In the genomic region with DNA sequence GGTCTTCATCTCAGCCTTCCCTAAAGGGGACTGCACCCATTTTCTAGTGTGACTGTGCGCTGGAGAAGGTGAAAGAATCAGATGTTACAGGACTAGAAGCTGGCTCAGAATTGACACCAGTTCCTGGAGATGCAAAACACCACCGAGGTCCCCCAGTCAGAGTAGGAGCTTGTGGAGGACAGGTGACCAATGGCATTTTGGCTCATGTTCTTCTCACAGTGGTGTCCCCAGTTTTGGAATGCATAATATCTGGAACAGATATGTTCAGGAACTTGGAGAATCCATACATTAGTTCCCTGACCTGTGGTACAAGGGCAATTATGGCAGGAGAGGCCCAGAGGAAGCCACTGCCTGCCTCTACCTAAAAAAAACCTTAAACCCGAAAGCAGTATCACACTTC, we compare ENCODE assay signal across 28 cellular contexts.
"Had no signal": no experiment of that assay in that cellular context is flagged by ENCODE, and none has a peak within 500 bp of the region (broad histone marks: within the 10 kb centered on the region; RNA-seq: fewer than 3 reads in every experiment).

No MANE protein-coding gene starts in this region.

- H3K4me1 ChIP-seq: colonic mucosa had no signal

- H3K4me1 Mint-ChIP-seq: activated B cell treated with CpG ODN at 0.5 μM for 24 hours; activated T-helper 17 cell treated with anti-CD3 and anti-CD28 coated beads, Interleukin-2, amount 50 U/mL, for 72 hours; T-helper 17 cell had no signal

- H3K4me3 Mint-ChIP-seq: activated B cell treated with CpG ODN at 0.5 μM for 24 hours; activated CD8-positive, alpha-beta T cell treated with anti-CD3 and anti-CD28 coated beads for 36 hours; activated naive CD8-positive, alpha-beta T cell; activated T-cell treated with anti-CD3 and anti-CD28 coated beads, Interleukin-2, amount 50 U/mL, for 4 hours; activated T-helper 17 cell treated with anti-CD3 and anti-CD28 coated beads, Interleukin-2, amount 50 U/mL, for 72 hours; dendritic cell treated with granulocyte-macrophage colony-stimulating factor and Interleukin-4, amounts not matched to agents 40 ng/mL and 50 ng/mL, for 4 days; endodermal cell; T-helper 17 cell; T-helper 2 cell treated with Interferon-gamma antibody and Interleukin-4, amounts not matched to agents 5 μg/mL and 100 μg/mL, for 36 hours had no signal

- FAIRE-seq: astrocyte, frontal cortex had no signal

- H3K27ac ChIP-seq: brain microvascular endothelial cell, colonic mucosa, dorsolateral prefrontal cortex, WERI-Rb-1 had no signal

- H3K27me3 ChIP-seq: brain microvascular endothelial cell, colonic mucosa, dorsolateral prefrontal cortex had no signal

- H3K4me3 ChIP-seq: colonic mucosa, dorsolateral prefrontal cortex had no signal

- H3K36me3 ChIP-seq: brain microvascular endothelial cell, colonic mucosa, WERI-Rb-1 had no signal

- H3K9me3 ChIP-seq: colonic mucosa had no signal

- ATAC-seq: activated CD4-positive, CD25-positive, alpha-beta regulatory T cell treated with anti-CD3 and anti-CD28 coated beads, Interleukin-2, amount 50 U/mL, for 24 hours; activated T-cell treated with anti-CD3 and anti-CD28 coated beads, Interleukin-2, amount 50 U/mL, for 4 hours; T-helper 17 cell had no signal

- H3K27me3 Mint-ChIP-seq: activated CD8-positive, alpha-beta T cell treated with anti-CD3 and anti-CD28 coated beads for 36 hours; activated naive CD8-positive, alpha-beta T cell; activated T-helper 17 cell treated with anti-CD3 and anti-CD28 coated beads, Interleukin-2, amount 50 U/mL, for 72 hours; dendritic cell treated with granulocyte-macrophage colony-stimulating factor and Interleukin-4, amounts not matched to agents 40 ng/mL and 50 ng/mL, for 4 days; T-helper 17 cell had no signal

- H3K27ac Mint-ChIP-seq: activated B cell treated with CpG ODN at 0.5 μM for 24 hours; activated CD8-positive, alpha-beta T cell treated with anti-CD3 and anti-CD28 coated beads for 36 hours; activated naive CD8-positive, alpha-beta T cell; activated T-helper 17 cell treated with anti-CD3 and anti-CD28 coated beads, Interleukin-2, amount 50 U/mL, for 72 hours; dendritic cell treated with granulocyte-macrophage colony-stimulating factor and Interleukin-4, amounts not matched to agents 40 ng/mL and 50 ng/mL, for 4 days; endodermal cell; T-helper 17 cell; T-helper 2 cell treated with Interferon-gamma antibody and Interleukin-4, amounts not matched to agents 5 μg/mL and 100 μg/mL, for 36 hours had no signal

- H3K9me3 Mint-ChIP-seq: activated B cell treated with CpG ODN at 0.5 μM for 24 hours; activated CD8-positive, alpha-beta T cell treated with anti-CD3 and anti-CD28 coated beads for 36 hours; activated T-cell treated with anti-CD3 and anti-CD28 coated beads, Interleukin-2, amount 50 U/mL, for 4 hours; activated T-helper 17 cell treated with anti-CD3 and anti-CD28 coated beads, Interleukin-2, amount 50 U/mL, for 72 hours; dendritic cell treated with granulocyte-macrophage colony-stimulating factor and Interleukin-4, amounts not matched to agents 40 ng/mL and 50 ng/mL, for 4 days; endodermal cell; T-helper 2 cell treated with Interferon-gamma antibody and Interleukin-4, amounts not matched to agents 5 μg/mL and 100 μg/mL, for 36 hours had no signal

- DNase-seq: activated B cell treated with CpG ODN at 0.5 μM for 24 hours; activated CD4-positive, alpha-beta T cell treated with anti-CD3 and anti-CD28 coated beads for 48 hours; activated CD4-positive, alpha-beta T cell treated with anti-CD3 and anti-CD28 coated beads, Interleukin-2, amount 50 U/mL, for 1 hour; activated CD4-positive, alpha-beta T cell treated with anti-CD3 and anti-CD28 coated beads, Interleukin-2, amount 50 U/mL, for 48 hours; activated CD8-positive, alpha-beta memory T cell treated with anti-CD3 and anti-CD28 coated beads for 24 hours; activated CD8-positive, alpha-beta T cell treated with anti-CD3 and anti-CD28 coated beads for 36 hours; activated effector memory CD4-positive, alpha-beta T cell treated with Interleukin-2 at 50 U/mL for 16 hours; activated gamma-delta T cell treated with Interleukin-2 at 50 U/mL for 16 hours; activated naive CD4-positive, alpha-beta T cell treated with anti-CD3 and anti-CD28 coated beads, Interleukin-2, amount 50 U/mL, for 16 hours; activated naive CD4-positive, alpha-beta T cell treated with Interleukin-2 at 50 U/mL for 16 hours; activated T-cell treated with anti-CD3 and anti-CD28 coated beads, Interleukin-2, amount 50 U/mL, for 4 hours; anterior cingulate cortex; caudate nucleus; colonic mucosa; dorsolateral prefrontal cortex; effector memory CD4-positive, alpha-beta T cell; endodermal cell; T-helper 1 cell; T-helper 17 cell; WERI-Rb-1 had no signal
